ENCODE assay signal across 15 cellular contexts in genomic region chr6:52610745-52611355, GRCh38. TPM values are rescaled to one million over a fixed set of nuclear protein-coding genes. Genes with fewer than 3 reads are reported as not detected.
DNase-seq lines count a peak whose midpoint lies in the region; ATAC-seq, FAIRE-seq and TF ChIP-seq lines count a peak whose summit lies in the region.
"Had no signal": no experiment of that assay in that cellular context is flagged by ENCODE, and none has a peak within 500 bp of the region (broad histone marks: within the 10 kb centered on the region; RNA-seq: fewer than 3 reads in every experiment).

No MANE protein-coding gene starts in this region.

- H3K27ac ChIP-seq in keratinocyte (ENCODE audit: control insufficient read depth, insufficient read depth, low read length) = no peak overlapping the region
- H3K27ac ChIP-seq: right lobe of liver, vagina had no signal

- peaks cover 25% of the 10 kb centered on the region for H3K27me3 Mint-ChIP-seq in activated CD8-positive, alpha-beta memory T cell treated with anti-CD3 and anti-CD28 coated beads, Interleukin-2, amount 10 ng/mL, durations not matched to agents 7 days and 5 days
- H3K27me3 Mint-ChIP-seq in immature natural killer cell (ENCODE audit: low read depth in 3 of 3) = peaks cover 0 to 13% (median 1%) of the 10 kb centered on the region in 3 donors

- H3K27me3 ChIP-seq in keratinocyte (ENCODE audit: control insufficient read depth, extremely low read depth, insufficient read depth, low read length) = no peaks in the 10 kb centered on the region
- H3K27me3 ChIP-seq: right lobe of liver, vagina had no signal

- CTCF ChIA-PET in activated CD8-positive, alpha-beta memory T cell treated with anti-CD3 and anti-CD28 coated beads, Interleukin-2, amount 10 ng/mL, durations not matched to agents 7 days and 5 days (lab: Charles Lee) = no interaction called here

- H3K36me3 ChIP-seq in keratinocyte (ENCODE audit: control insufficient read depth in 2 of 2, extremely low read depth in 1 of 2, insufficient read depth in 2 of 2, low read length in 2 of 2) = no peaks in the 10 kb centered on the region
- H3K36me3 ChIP-seq: right lobe of liver, vagina had no signal

- DNase-seq in Daoy (ENCODE audit: low read depth) (peak; percentile 46), LHCN-M2 (ENCODE audit: low read depth) (peak; percentile 65), amniotic stem cell (lab: John Stamatoyannopoulos, UW) (peak; percentile 27), keratinocyte (ENCODE audit: low read depth, low spot score) (no peak), frontal cortex (ENCODE audit: low spot score in 2 of 2) (no peak), HPDE6-E6E7 (ENCODE audit: extremely low spot score) (no peak), immature natural killer cell (no peak)
- no peak for DNase-seq in activated CD8-positive, alpha-beta memory T cell treated with anti-CD3 and anti-CD28 coated beads, Interleukin-2, amount 10 ng/mL, durations not matched to agents 7 days and 5 days
- DNase-seq: activated T-cell treated with anti-CD3 and anti-CD28 coated beads, Interleukin-2, amount 50 U/mL, for 1 hour; DMS 273 treated with DMSO at 0.1 percent for 48 hours; NCI-H2171 treated with DMSO at 0.1 percent for 48 hours; right lobe of liver; stimulated activated naive B cell treated with anti-CD40 and anti-IgM and Interleukin-4, amounts not matched to agents 10 μg/mL and 1 μg/mL and 100 μg/mL, for 72 hours had no signal

- H3K36me3 Mint-ChIP-seq in activated CD8-positive, alpha-beta memory T cell treated with anti-CD3 and anti-CD28 coated beads, Interleukin-2, amount 10 ng/mL, durations not matched to agents 7 days and 5 days = peaks cover 2% of the 10 kb centered on the region
- H3K36me3 Mint-ChIP-seq in immature natural killer cell = no peaks in the 10 kb centered on the region
- H3K36me3 Mint-ChIP-seq: natural killer cell treated with Interleukin-12 subunit alpha and Interleukin-12 subunit beta and Interleukin-15 and Interleukin-18, amount 100 ng/mL, for 72 hours; stimulated activated naive B cell treated with anti-CD40 and anti-IgM and Interleukin-4, amounts not matched to agents 10 μg/mL and 1 μg/mL and 100 μg/mL, for 72 hours had no signal

- no peak for ATAC-seq in activated CD8-positive, alpha-beta memory T cell treated with anti-CD3 and anti-CD28 coated beads, Interleukin-2, amount 10 ng/mL, durations not matched to agents 7 days and 5 days
- ATAC-seq: natural killer cell treated with Interleukin-12 subunit alpha and Interleukin-12 subunit beta and Interleukin-15 and Interleukin-18, amount 100 ng/mL, for 72 hours; stimulated activated naive B cell treated with anti-CD40 and anti-IgM and Interleukin-4, amounts not matched to agents 10 μg/mL and 1 μg/mL and 100 μg/mL, for 72 hours had no signal

- no peaks in the 10 kb centered on the region for H3K9me3 ChIP-seq in keratinocyte (ENCODE audit: control insufficient read depth, low read depth, low read length)
- H3K9me3 ChIP-seq: right lobe of liver, vagina had no signal

- no peak overlapping the region for H3K4me3 Mint-ChIP-seq in activated CD8-positive, alpha-beta memory T cell treated with anti-CD3 and anti-CD28 coated beads, Interleukin-2, amount 10 ng/mL, durations not matched to agents 7 days and 5 days
- H3K4me3 Mint-ChIP-seq in immature natural killer cell = no peak overlapping the region
- H3K4me3 Mint-ChIP-seq: natural killer cell treated with Interleukin-12 subunit alpha and Interleukin-12 subunit beta and Interleukin-15 and Interleukin-18, amount 100 ng/mL, for 72 hours; stimulated activated naive B cell treated with anti-CD40 and anti-IgM and Interleukin-4, amounts not matched to agents 10 μg/mL and 1 μg/mL and 100 μg/mL, for 72 hours had no signal

- TF ChIP-seq CTCF in keratinocyte (optimal IDR thresholded peaks at IDR 0.05 in 1 of 3, IDR thresholded peaks at IDR 0.05 in 1 of 3, conservative IDR thresholded peaks at IDR 0.05 in 1 of 3; ENCODE audit: extremely low read depth in 1 of 3, insufficient read depth in 2 of 3, low read length in 3 of 3) = no peak

- H3K79me2 ChIP-seq in keratinocyte (ENCODE audit: control insufficient read depth, insufficient read depth, low read length) = no peaks in the 10 kb centered on the region

- H3K4me2 ChIP-seq in keratinocyte (ENCODE audit: control insufficient read depth, extremely low read depth, insufficient read depth, low read depth, low read length) = no peak overlapping the region

- H3K9me1 ChIP-seq in keratinocyte (ENCODE audit: control insufficient read depth, extremely low read depth, insufficient read depth, low read length) = no peaks in the 10 kb centered on the region

- H3K4me1 Mint-ChIP-seq in activated CD8-positive, alpha-beta memory T cell treated with anti-CD3 and anti-CD28 coated beads, Interleukin-2, amount 10 ng/mL, durations not matched to agents 7 days and 5 days = no peaks in the 10 kb centered on the region
- no peaks in the 10 kb centered on the region for H3K4me1 Mint-ChIP-seq in immature natural killer cell
- H3K4me1 Mint-ChIP-seq: stimulated activated naive B cell treated with anti-CD40 and anti-IgM and Interleukin-4, amounts not matched to agents 10 μg/mL and 1 μg/mL and 100 μg/mL, for 72 hours had no signal

- no peak overlapping the region for H3K27ac Mint-ChIP-seq in activated CD8-positive, alpha-beta memory T cell treated with anti-CD3 and anti-CD28 coated beads, Interleukin-2, amount 10 ng/mL, durations not matched to agents 7 days and 5 days
- H3K27ac Mint-ChIP-seq in immature natural killer cell = no peak overlapping the region
- H3K27ac Mint-ChIP-seq: natural killer cell treated with Interleukin-12 subunit alpha and Interleukin-12 subunit beta and Interleukin-15 and Interleukin-18, amount 100 ng/mL, for 72 hours; stimulated activated naive B cell treated with anti-CD40 and anti-IgM and Interleukin-4, amounts not matched to agents 10 μg/mL and 1 μg/mL and 100 μg/mL, for 72 hours had no signal

- dilution Hi-C loops in keratinocyte (cut with MboI; ENCODE audit: extremely low pct_ligation_motif_present, low sequenced_read_pairs) = no loop called here

- no peaks in the 10 kb centered on the region for H3K9me3 Mint-ChIP-seq in activated CD8-positive, alpha-beta memory T cell treated with anti-CD3 and anti-CD28 coated beads, Interleukin-2, amount 10 ng/mL, durations not matched to agents 7 days and 5 days (ENCODE audit: low read depth)
- H3K9me3 Mint-ChIP-seq in immature natural killer cell = no peaks in the 10 kb centered on the region
- H3K9me3 Mint-ChIP-seq: natural killer cell treated with Interleukin-12 subunit alpha and Interleukin-12 subunit beta and Interleukin-15 and Interleukin-18, amount 100 ng/mL, for 72 hours had no signal

- peaks cover 4% of the 10 kb centered on the region for H3K4me1 ChIP-seq in keratinocyte (ENCODE audit: control insufficient read depth, extremely low read depth, insufficient read depth, low read length)
- H3K4me1 ChIP-seq: right lobe of liver, vagina had no signal

- no peak overlapping the region for H3K9ac ChIP-seq in keratinocyte (ENCODE audit: control insufficient read depth, extremely low read depth, insufficient read depth, low read length)

- H4K20me1 ChIP-seq in keratinocyte (ENCODE audit: control insufficient read depth, extremely low read depth, insufficient read depth, low read length) = no peaks in the 10 kb centered on the region

- H3K4me3 ChIP-seq in keratinocyte (ENCODE audit: control insufficient read depth in 2 of 3, extremely low read depth in 1 of 3, insufficient read depth in 2 of 3, low read depth in 1 of 3, low read length in 3 of 3) = no peak overlapping the region
- H3K4me3 ChIP-seq: right lobe of liver, vagina had no signal

- H2AFZ ChIP-seq in keratinocyte (ENCODE audit: control insufficient read depth, low read length) = no peak overlapping the region

- FAIRE-seq in keratinocyte (lab: Jason Lieb, UNC) = peak; percentile 43
- no peak for FAIRE-seq in frontal cortex (lab: Jason Lieb, UNC)

RNA-seq across cellular contexts. Expression of gene TRAM2, which starts 34.0 kb away (rescaled TPM):
- total RNA-seq in Daoy (2014; rRNA removed; shearing (Covaris generic)) = 31.3 and 39.1 TPM in 2 replicates
- total RNA-seq in LHCN-M2 (2014; rRNA removed) (108 and 124 TPM in 2 replicates), frontal cortex (2.0 TPM)
- 95.4 TPM for polyA plus RNA-seq in LHCN-M2 (2012)
- polyA plus RNA-seq in keratinocyte (6.1 to 18.3 TPM (median 9.2 TPM) in 3 replicates), immature natural killer cell (1 to 10 TPM; 1.7 to 7.0 (median 4.4) TPM)
- polyA plus RNA-seq in keratinocyte (2011; ENCODE audit: low read depth) = 0.40 TPM
- polyA plus RNA-seq in keratinocyte (2011; cell fraction: cytosol; rRNA removed) = 6.1 and 8.1 TPM in 2 replicates
- polyA plus RNA-seq in keratinocyte (2011; cell fraction: nucleus; rRNA removed) = 17.6 and 18.8 TPM in 2 replicates
- polyA plus RNA-seq in keratinocyte (2012; ENCODE audit: low replicate concordance) = 1.2 and 14.8 TPM in 2 replicates
- polyA minus RNA-seq in keratinocyte = 10.9 to 28.9 TPM (median 14.5 TPM) in 3 replicates
- 6.7 TPM for polyA minus RNA-seq in keratinocyte (2011; cell fraction: cytosol; rRNA and poly(A)+ RNA removed)
- 10.8 and 16.9 TPM in 2 replicates for polyA minus RNA-seq in keratinocyte (2011; cell fraction: nucleus; rRNA and poly(A)+ RNA removed)
- total RNA-seq in activated CD8-positive, alpha-beta memory T cell treated with anti-CD3 and anti-CD28 coated beads, Interleukin-2, amount 10 ng/mL, durations not matched to agents 7 days and 5 days = 1 to 10 TPM; 1.7 to 2.8 TPM

Comparison
In these comparisons a context has a peak if more than half of its experiments do, and no peak if none do; other contexts are left out.
1. DNase-seq: peak in Daoy (single experiment), LHCN-M2 (single experiment) and amniotic stem cell (single experiment); none in keratinocyte (single experiment), activated CD8-positive, alpha-beta memory T cell treated with anti-CD3 and anti-CD28 coated beads, Interleukin-2, amount 10 ng/mL, durations not matched to agents 7 days and 5 days (single experiment), frontal cortex (0 of 2), HPDE6-E6E7 (single experiment) and immature natural killer cell (0 of 3).